Comparison of ENCODE assay signal across 24 cellular contexts in genomic region chr2:222074674-222075073, GRCh38.
A peak's percentile ranks its signal among the peaks of the same experiment; 100 is the strongest.
DNase-seq lines count a peak whose midpoint lies in the region; ATAC-seq and TF ChIP-seq lines count a peak whose summit lies in the region.
"Had no signal": no experiment of that assay in that cellular context is flagged by ENCODE, and none has a peak within 500 bp of the region (broad histone marks: within the 10 kb centered on the region; RNA-seq: fewer than 3 reads in every experiment).

No MANE protein-coding gene starts in this region.

- H3K79me2 ChIP-seq in neural progenitor cell (ENCODE audit: low read depth) = no peaks in the 10 kb centered on the region

- no peaks in the 10 kb centered on the region for H4K20me1 ChIP-seq in neural progenitor cell (ENCODE audit: low read depth)
- H4K20me1 ChIP-seq: BLaER1 had no signal

- no peak overlapping the region for H3K27ac Mint-ChIP-seq in neural progenitor cell
- H3K27ac Mint-ChIP-seq in Caco-2 (ENCODE audit: unreplicated experiment) = no peak overlapping the region
- H3K27ac Mint-ChIP-seq in activated naive CD4-positive, alpha-beta T cell treated with anti-CD3 and anti-CD28 coated beads, Interleukin-2, amount 50 U/mL, for 72 hours = no peak overlapping the region
- H3K27ac Mint-ChIP-seq: CD4-positive, CD25-positive, alpha-beta regulatory T cell had no signal

- H3K9me3 Mint-ChIP-seq in neural progenitor cell = peaks cover 6% of the 10 kb centered on the region
- H3K9me3 Mint-ChIP-seq in Caco-2 (ENCODE audit: unreplicated experiment) = no peaks in the 10 kb centered on the region
- H3K9me3 Mint-ChIP-seq in activated naive CD4-positive, alpha-beta T cell treated with anti-CD3 and anti-CD28 coated beads, Interleukin-2, amount 50 U/mL, for 72 hours = peaks cover 0 to 3% of the 10 kb centered on the region in 2 donors

- CTCF ChIA-PET in Caco-2 (lab: Charles Lee) = no interaction called here

- BruUV-seq in Caco-2 (replicated peaks; lab: Mats Ljungman, UMichigan) = no TSS peak

- no peak overlapping the region for H2AFZ ChIP-seq in neural progenitor cell (replicated peaks)

- no peaks in the 10 kb centered on the region for H3K36me3 ChIP-seq in SJSA1
- no peaks in the 10 kb centered on the region for H3K36me3 ChIP-seq in neural progenitor cell
- H3K36me3 ChIP-seq in Caco-2 (ENCODE audit: control insufficient read depth, insufficient read depth, low read length) = no peaks in the 10 kb centered on the region
- H3K36me3 ChIP-seq: BLaER1 had no signal

- H3K27me3 Mint-ChIP-seq in neural progenitor cell (ENCODE audit: insufficient read depth, low read depth) (peaks cover 5% of the 10 kb centered on the region), Caco-2 (ENCODE audit: insufficient read depth, unreplicated experiment) (peaks cover 25% of the 10 kb centered on the region)

- POLR2A ChIA-PET in Caco-2 (lab: Charles Lee) = no interaction called here

- intact Hi-C loops in Caco-2 (cut with micrococcal nuclease; ENCODE audit: unreplicated experiment) = no loop called here

- H3K4me3 Mint-ChIP-seq in neural progenitor cell = no peak overlapping the region
- H3K4me3 Mint-ChIP-seq in Caco-2 (ENCODE audit: unreplicated experiment) = no peak overlapping the region
- H3K4me3 Mint-ChIP-seq: CD4-positive, CD25-positive, alpha-beta regulatory T cell had no signal

- no peak for ATAC-seq in activated naive CD4-positive, alpha-beta T cell treated with anti-CD3 and anti-CD28 coated beads, Interleukin-2, amount 50 U/mL, for 72 hours
- ATAC-seq: GM12878, HCT116 had no signal

- peaks cover 3% of the 10 kb centered on the region; the same call in 1 of the 2 replicates for H3K27me3 ChIP-seq in SJSA1 (replicated peaks)
- H3K27me3 ChIP-seq in neural progenitor cell = no peaks in the 10 kb centered on the region
- H3K27me3 ChIP-seq in Caco-2 (replicated peaks; ENCODE audit: control insufficient read depth, insufficient read depth, low read length) = peaks cover 5% of the 10 kb centered on the region
- H3K27me3 ChIP-seq: BLaER1 had no signal

- no peaks in the 10 kb centered on the region for H3F3A ChIP-seq in neural progenitor cell (ENCODE audit: low read depth)

- H3K36me3 Mint-ChIP-seq in neural progenitor cell (no peaks in the 10 kb centered on the region), Caco-2 (ENCODE audit: insufficient read depth, unreplicated experiment) (no peaks in the 10 kb centered on the region)
- H3K36me3 Mint-ChIP-seq in activated naive CD4-positive, alpha-beta T cell treated with anti-CD3 and anti-CD28 coated beads, Interleukin-2, amount 50 U/mL, for 72 hours = no peaks in the 10 kb centered on the region
- H3K36me3 Mint-ChIP-seq: CD4-positive, CD25-positive, alpha-beta regulatory T cell had no signal

- H3K4me3 ChIP-seq in SJSA1 (no peak overlapping the region), fibroblast of villous mesenchyme (ENCODE audit: low read depth, low read length) (no peak overlapping the region), neural progenitor cell (no peak overlapping the region), Caco-2 (ENCODE audit: low read depth, low read length) (no peak overlapping the region)
- H3K4me3 ChIP-seq: BLaER1, GM12878 had no signal

- H3K9ac ChIP-seq in neural progenitor cell = no peak overlapping the region
- H3K9ac ChIP-seq: BLaER1, SK-N-SH had no signal

- peak overlapping the region; percentile 42 for H3K27ac ChIP-seq in SJSA1
- H3K27ac ChIP-seq in neural progenitor cell = no peak overlapping the region
- H3K27ac ChIP-seq: BLaER1, HL-60, RWPE1 had no signal

- peaks cover 15% of the 10 kb centered on the region for H3K4me1 ChIP-seq in SJSA1 (replicated peaks)
- peaks cover 7% of the 10 kb centered on the region for H3K4me1 ChIP-seq in neural progenitor cell
- H3K4me1 ChIP-seq in Caco-2 = no peaks in the 10 kb centered on the region
- H3K4me1 ChIP-seq: BLaER1 had no signal

- no peak for TF ChIP-seq CTCF in fibroblast of villous mesenchyme (IDR thresholded peaks at IDR 0.05; ENCODE audit: insufficient read depth, low read depth, low read length)
- TF ChIP-seq CTCF in neural progenitor cell (IDR thresholded peaks at IDR 0.05) = no peak
- no peak for TF ChIP-seq CTCF in Caco-2 (IDR thresholded peaks at IDR 0.05; ENCODE audit: insufficient read depth in 1 of 2, low read depth in 1 of 2, low read length in 1 of 2, severe bottlenecking in 1 of 2, unreplicated experiment in 1 of 2)

- H3K9me3 ChIP-seq in SJSA1 (replicated peaks) (no peaks in the 10 kb centered on the region), neural progenitor cell (ENCODE audit: low read depth) (no peaks in the 10 kb centered on the region), Caco-2 (no peaks in the 10 kb centered on the region)
- H3K9me3 ChIP-seq: BLaER1, SK-N-SH had no signal

- DNase-seq in M059J (ENCODE audit: low read depth) (peak; percentile 71), SJSA1 (ENCODE audit: low read depth in 1 of 2, low spot score in 2 of 2) (peak in 1 of 2 experiments; percentile 65), fibroblast of villous mesenchyme (ENCODE audit: low read depth) (peak; percentile 1), neural progenitor cell (ENCODE audit: low spot score) (no peak), Caco-2 (no peak), NCI-H748 treated with DMSO at 0.1 percent for 48 hours (lab: John Stamatoyannopoulos, UW) (no peak)
- no peak for DNase-seq in activated naive CD4-positive, alpha-beta T cell treated with anti-CD3 and anti-CD28 coated beads, Interleukin-2, amount 50 U/mL, for 72 hours (ENCODE audit: low spot score in 2 of 2)
- DNase-seq: CD4-positive, CD25-positive, alpha-beta regulatory T cell; DMS53; Karpas-422; NCI-H1092 treated with DMSO at 0.1 percent for 48 hours; NCI-H1436; NCI-H187 treated with DMSO at 0.1 percent for 48 hours; NCI-H446; NCI-H524 treated with DMSO at 0.1 percent for 48 hours; NCI-H82; SHP77 treated with DMSO at 0.1 percent for 48 hours; SK-N-SH; SW 1271 had no signal

- H3K4me2 ChIP-seq in neural progenitor cell = peak overlapping the region; percentile 21
- H3K4me2 ChIP-seq: BLaER1, SK-N-SH had no signal

- peaks cover 7% of the 10 kb centered on the region for H3K4me1 Mint-ChIP-seq in neural progenitor cell
- H3K4me1 Mint-ChIP-seq in Caco-2 (ENCODE audit: low read depth, unreplicated experiment) = no peaks in the 10 kb centered on the region
- H3K4me1 Mint-ChIP-seq: CD4-positive, CD25-positive, alpha-beta regulatory T cell had no signal

Comparison
In these comparisons a context has a peak if more than half of its experiments do, and no peak if none do; other contexts are left out.
1. DNase-seq: peak in M059J (single experiment) and fibroblast of villous mesenchyme (single experiment); none in neural progenitor cell (single experiment), Caco-2 (0 of 2), activated naive CD4-positive, alpha-beta T cell treated with anti-CD3 and anti-CD28 coated beads, Interleukin-2, amount 50 U/mL, for 72 hours (0 of 2) and NCI-H748 treated with DMSO at 0.1 percent for 48 hours (single experiment).